ENCODE assay signal across 1 cellular context in genomic region chr2:86839462-86839861, GRCh38.
A peak's percentile ranks its signal among the peaks of the same experiment; 100 is the strongest.
TF ChIP-seq lines count a peak whose summit lies in the region.

No MANE protein-coding gene starts in this region.

TF ChIP-seq in H1, 55 proteins besides CTCF, POLR2A, EP300 and RAD21:
- peak; percentile 44; the same call in 1 of the 2 replicates for TF ChIP-seq MAX (IDR thresholded peaks at IDR 0.05)
